ENCODE assay signal across 8 cellular contexts in the genomic region with DNA sequence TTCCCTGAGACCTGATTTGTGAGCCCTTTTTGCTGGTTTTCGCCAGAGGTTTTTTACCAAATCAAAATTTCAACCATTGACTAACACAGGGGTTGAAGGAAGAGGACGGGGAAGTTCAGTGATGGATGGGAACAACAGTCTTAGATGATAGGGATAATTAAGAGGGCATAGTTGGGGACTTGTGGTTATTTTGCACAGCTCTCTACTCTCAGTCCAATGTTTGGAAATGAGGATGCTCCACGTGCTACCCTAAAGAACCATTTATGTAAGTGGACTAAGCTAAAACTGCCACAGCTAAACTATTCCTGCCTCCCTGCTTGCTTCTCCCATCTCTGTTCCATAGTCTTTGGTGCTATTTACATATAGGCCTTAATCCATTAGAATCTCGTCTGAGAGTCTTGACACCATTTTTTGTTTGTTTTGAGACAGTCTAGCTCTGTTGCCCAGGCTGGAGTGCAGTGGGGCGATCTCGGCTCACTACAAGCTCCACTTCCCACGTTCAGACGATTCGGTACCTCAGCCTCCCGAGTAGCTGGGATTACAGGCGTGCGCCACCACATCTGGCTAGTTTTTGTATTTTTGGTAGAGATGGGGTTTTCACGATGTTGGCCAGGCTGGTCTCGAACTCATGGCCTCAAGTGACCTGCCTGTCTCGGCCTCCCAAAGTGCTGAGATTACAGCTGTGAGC. TPM values are rescaled to one million over a fixed set of nuclear protein-coding genes. Genes with fewer than 3 reads are reported as not detected.
DNase-seq lines count a peak whose midpoint lies in the region; ATAC-seq and TF ChIP-seq lines count a peak whose summit lies in the region.

No MANE protein-coding gene starts in this region.

- peaks cover 50% of the 10 kb centered on the region for H3F3A ChIP-seq in SU-DHL-6 (ENCODE audit: insufficient read depth)

- H3K36me3 ChIP-seq in SU-DHL-6 (ENCODE audit: low read length) (peaks cover 39% of the 10 kb centered on the region), skeletal muscle satellite cell (ENCODE audit: insufficient read depth, low read length) (peaks cover 40% of the 10 kb centered on the region)

- no peaks in the 10 kb centered on the region for H3K9me2 ChIP-seq in SU-DHL-6 (replicated peaks; ENCODE audit: insufficient read depth, low read length)

- H3K4me3 ChIP-seq in SU-DHL-6 (ENCODE audit: insufficient read depth, low read length, poor library complexity, severe bottlenecking) (peak overlapping the region; percentile 76), skeletal muscle satellite cell (ENCODE audit: low read length) (peak overlapping the region; percentile 70)

- H3K9me3 ChIP-seq in SU-DHL-6 (ENCODE audit: insufficient read depth, low read length) = no peaks in the 10 kb centered on the region
- no peaks in the 10 kb centered on the region for H3K9me3 ChIP-seq in skeletal muscle satellite cell (replicated peaks; ENCODE audit: low read length)

- ATAC-seq in GM21529 (IDR thresholded peaks at IDR 0.05; ENCODE audit: unreplicated experiment) (peak; percentile 3), GM21423 (IDR thresholded peaks at IDR 0.05; ENCODE audit: unreplicated experiment) (no peak)

- H2AFZ ChIP-seq in SU-DHL-6 (ENCODE audit: low read depth, low read length, severe bottlenecking) = peak overlapping the region; percentile 65

- TF ChIP-seq CTCF in SU-DHL-6 (IDR thresholded peaks at IDR 0.05; ENCODE audit: insufficient read depth, low read length, poor library complexity, severe bottlenecking) = no peak

- H3K9ac ChIP-seq in SU-DHL-6 (ENCODE audit: low read length) (peak overlapping the region; percentile 99), skeletal muscle satellite cell (ENCODE audit: low read depth, low read length) (peak overlapping the region; percentile 96)

- DNase-seq in foreskin melanocyte (peak; percentile 46), NCI-H1694 treated with DMSO at 0.1 percent for 48 hours (lab: John Stamatoyannopoulos, UW) (no peak)
- no peak for DNase-seq in stimulated activated CD4-positive, alpha-beta T cell treated with anti-CD3 and anti-CD28 coated beads, Interleukin-2, amount 100 ng/mL, for 24 hours
- no peak for DNase-seq in activated CD4-positive, CD25-positive, alpha-beta regulatory T cell (lab: John Stamatoyannopoulos, UW)

- H3K27ac ChIP-seq in SU-DHL-6 (ENCODE audit: low read depth, low read length) = peak overlapping the region; percentile 87

- H3K79me2 ChIP-seq in SU-DHL-6 (ENCODE audit: insufficient read depth, low read length) = peaks cover 52% of the 10 kb centered on the region

- peak overlapping the region; percentile 99 for H3K4me2 ChIP-seq in SU-DHL-6 (ENCODE audit: low read depth, low read length, poor library complexity, severe bottlenecking)
- peak overlapping the region; percentile 93 for H3K4me2 ChIP-seq in skeletal muscle satellite cell (ENCODE audit: low read length)

- H4K20me1 ChIP-seq in SU-DHL-6 (ENCODE audit: low read depth, low read length) = peaks cover 38% of the 10 kb centered on the region

- H3K27me3 ChIP-seq in SU-DHL-6 (ENCODE audit: low read length) (no peaks in the 10 kb centered on the region), skeletal muscle satellite cell (ENCODE audit: control insufficient read depth, insufficient read depth, low read length) (no peaks in the 10 kb centered on the region)

- H3K4me1 ChIP-seq in skeletal muscle satellite cell (ENCODE audit: control insufficient read depth, insufficient read depth, low read length) = peaks cover 10% of the 10 kb centered on the region

RNA-seq across cellular contexts. Expression of a gene that starts 0.7 kb away (rescaled TPM):
- total RNA-seq in skeletal muscle satellite cell (2012; rRNA removed) = 285 and 293 TPM in 2 replicates

RNA-seq across cellular contexts. Expression of a gene that starts 30.9 kb away (rescaled TPM):
- 12.9 and 14.6 TPM in 2 replicates for total RNA-seq in skeletal muscle satellite cell (2012; rRNA removed)

RNA-seq across cellular contexts. Expression of a gene that starts 49.3 kb away (rescaled TPM):
- 71.9 and 79.3 TPM in 2 replicates for total RNA-seq in skeletal muscle satellite cell (2012; rRNA removed)
